ENCODE assay signal across 8 cellular contexts in genomic region chr19:1489463-1489971, GRCh38. TPM values are rescaled to one million over a fixed set of nuclear protein-coding genes. Genes with fewer than 3 reads are reported as not detected.
DNase-seq lines count a peak whose midpoint lies in the region; ATAC-seq and TF ChIP-seq lines count a peak whose summit lies in the region.

No MANE protein-coding gene starts in this region.

- intact Hi-C loops in cardiac septum (cut with DNase I) = no loop called here
- intact Hi-C loops in mucosa of descending colon (cut with DNase I, micrococcal nuclease) = no loop called here
- intact Hi-C loops in uterus (cut with DNase I; ENCODE audit: low total_unique reads) = no loop called here
- intact Hi-C loops in adrenal gland (cut with DNase I) = no loop called here

- TF ChIP-seq CTCF in cardiac muscle cell (IDR thresholded peaks at IDR 0.05; ENCODE audit: low read depth, low read length) (no peak), cardiac fibroblast (IDR thresholded peaks at IDR 0.05; ENCODE audit: low read depth, low read length) (no peak), mucosa of descending colon (IDR thresholded peaks at IDR 0.05) (no peak), uterus (IDR thresholded peaks at IDR 0.05) (no peak), adrenal gland (IDR thresholded peaks at IDR 0.05) (no peak)

- WGBS in adrenal gland, 4 donors = 43 to 92% (median 56%) methylated on average over 4 to 22 of the region's 22 CpGs

- TF ChIP-seq POLR2A in uterus (IDR thresholded peaks at IDR 0.05) (no peak), adrenal gland (IDR thresholded peaks at IDR 0.05) (no peak)

- H3K36me3 ChIP-seq in cardiac muscle cell = no peaks in the 10 kb centered on the region
- H3K36me3 ChIP-seq in mucosa of descending colon (ENCODE audit: low read depth) = no peaks in the 10 kb centered on the region
- H3K36me3 ChIP-seq in uterus = no peaks in the 10 kb centered on the region
- no peaks in the 10 kb centered on the region for H3K36me3 ChIP-seq in adrenal gland (replicated peaks in 1 of 2)

- H3K9me3 ChIP-seq in cardiac muscle cell (ENCODE audit: low read depth) (no peaks in the 10 kb centered on the region), mucosa of descending colon (no peaks in the 10 kb centered on the region), uterus (no peaks in the 10 kb centered on the region), adrenal gland (replicated peaks in 1 of 3) (no peaks in the 10 kb centered on the region)

- H3K4me1 ChIP-seq in cardiac muscle cell (ENCODE audit: low read depth) (peaks cover 8% of the 10 kb centered on the region), mucosa of descending colon (ENCODE audit: low read depth) (peaks cover 10% of the 10 kb centered on the region), uterus (peaks cover 0 to 6% of the 10 kb centered on the region in 2 donors), adrenal gland (replicated peaks in 1 of 2) (peaks cover 25 to 29% of the 10 kb centered on the region in 2 donors)

- DNase-seq in cardiac muscle cell (ENCODE audit: low read depth in 1 of 2, low spot score in 1 of 2) (no peak), cardiac septum (ENCODE audit: low spot score) (no peak), cardiac fibroblast (ENCODE audit: low read depth in 2 of 2) (no peak), mucosa of descending colon (peak; percentile 52 to 68 (median 61)), uterus (no peak), adrenal gland (no peak), cerebellar cortex (ENCODE audit: low spot score) (no peak), medulla oblongata (ENCODE audit: extremely low spot score) (no peak)

- H3K4me3 ChIP-seq in cardiac muscle cell (peak overlapping the region; percentile 39), cardiac fibroblast (replicated peaks in 1 of 2; ENCODE audit: low read depth in 2 of 2, low read length in 2 of 2) (peak overlapping the region; percentile 56 to 60), mucosa of descending colon (no peak overlapping the region), uterus (peak overlapping the region; percentile 37 to 45), adrenal gland (peak overlapping the region in 1 of 4 donors; percentile 66)

- no peak overlapping the region for H3K27ac ChIP-seq in cardiac muscle cell
- peak overlapping the region; percentile 69 to 80 for H3K27ac ChIP-seq in uterus
- no peak overlapping the region for H3K27ac ChIP-seq in adrenal gland

- ATAC-seq in mucosa of descending colon = no peak

- H3K27me3 ChIP-seq in cardiac muscle cell = no peaks in the 10 kb centered on the region
- H3K27me3 ChIP-seq in uterus = no peaks in the 10 kb centered on the region
- H3K27me3 ChIP-seq in adrenal gland = no peaks in the 10 kb centered on the region

RNA-seq across cellular contexts. Expression of gene PCSK4, which starts 0.6 kb away (rescaled TPM):
- 11.2 and 28.6 TPM in 2 replicates for total RNA-seq in cardiac muscle cell
- polyA plus RNA-seq in cardiac muscle cell = 9.6 and 19.2 TPM in 2 replicates
- total RNA-seq in cardiac septum = 1.5 TPM
- 1 to 10 TPM; 3.3 to 7.5 (median 4.9) TPM for total RNA-seq in mucosa of descending colon
- 1 to 10 TPM in 2 of 4 donors, under 1 TPM in 1, not detected in 1; under 0.01 to 6.4 (median 4.6) TPM for total RNA-seq in uterus
- 10 to 100 TPM in 2 of 8 donors, 1 to 10 TPM in 6; 1.2 to 13.1 (median 4.8) TPM for total RNA-seq in adrenal gland
- 10 to 100 TPM in 2 of 3 donors, 1 to 10 TPM in 1; 1.3 to 29.7 (median 13.7) TPM for polyA plus RNA-seq in adrenal gland

RNA-seq across cellular contexts. Expression of gene REEP6, which starts 1.5 kb away (rescaled TPM):
- total RNA-seq in cardiac muscle cell (52.7 and 72.5 TPM in 2 replicates), cardiac septum (3.3 TPM), mucosa of descending colon (1 to 10 TPM; 2.0 to 5.1 (median 4.5) TPM), uterus (1 to 10 TPM in 1 of 4 donors, under 1 TPM in 2, not detected in 1; 0.76 to 3.0 (median 0.77) TPM), adrenal gland (100 to 1,000 TPM in 5 of 8 donors, 10 to 100 TPM in 3; 59.3 to 189 (median 121) TPM)
- polyA plus RNA-seq in cardiac muscle cell (74.7 and 99.8 TPM in 2 replicates), adrenal gland (100 to 1,000 TPM in 2 of 3 donors, 10 to 100 TPM in 1; 16.5 to 205 (median 120) TPM)

RNA-seq across cellular contexts. Expression of gene C19orf25, which starts 10.5 kb away (rescaled TPM):
- total RNA-seq in cardiac muscle cell = 52.4 and 81.5 TPM in 2 replicates
- 56.9 and 84.9 TPM in 2 replicates for polyA plus RNA-seq in cardiac muscle cell
- 16.9 TPM for total RNA-seq in cardiac septum
- total RNA-seq in mucosa of descending colon = 10 to 100 TPM; 36.7 to 48.9 (median 38.1) TPM
- total RNA-seq in uterus = 10 to 100 TPM; 17.7 to 32.9 (median 28.9) TPM
- 10 to 100 TPM; 26.9 to 60.4 (median 36.3) TPM for total RNA-seq in adrenal gland
- polyA plus RNA-seq in adrenal gland = 10 to 100 TPM in 2 of 3 donors, 1 to 10 TPM in 1; 6.0 to 55.7 (median 33.4) TPM

RNA-seq across cellular contexts. Expression of gene ADAMTSL5, which starts 23.3 kb away (rescaled TPM):
- 3.9 and 5.7 TPM in 2 replicates for total RNA-seq in cardiac muscle cell
- 4.9 and 8.6 TPM in 2 replicates for polyA plus RNA-seq in cardiac muscle cell
- total RNA-seq in cardiac septum = 69.7 TPM
- 1 to 10 TPM; 2.7 to 3.5 (median 3.3) TPM for total RNA-seq in mucosa of descending colon
- total RNA-seq in uterus = 10 to 100 TPM in 3 of 4 donors, 1 to 10 TPM in 1; 3.5 to 39.4 (median 12.6) TPM
- 1 to 10 TPM in 7 of 8 donors, under 1 TPM in 1; 0.74 to 8.8 (median 2.3) TPM for total RNA-seq in adrenal gland
- polyA plus RNA-seq in adrenal gland = 1 to 10 TPM in 2 of 3 donors, under 1 TPM in 1; 0.79 to 2.4 (median 2.0) TPM

RNA-seq across cellular contexts. Expression of gene PLK5, which starts 34.4 kb away (rescaled TPM):
- 0.04 and 1.2 TPM in 2 replicates for total RNA-seq in cardiac muscle cell
- 0.54 and 0.87 TPM in 2 replicates for polyA plus RNA-seq in cardiac muscle cell
- total RNA-seq in cardiac septum = not detected
- under 1 TPM in 1 of 3 donors, not detected in 2; 0.16 TPM for total RNA-seq in mucosa of descending colon
- total RNA-seq in uterus = 1 to 10 TPM in 1 of 4 donors, under 1 TPM in 1, not detected in 2; 0.21 to 2.7 TPM
- total RNA-seq in adrenal gland = under 1 TPM in 1 of 8 donors, not detected in 7; 0.15 TPM
- 1 to 10 TPM in 1 of 3 donors, under 1 TPM in 1, not detected in 1; 0.47 to 1.0 TPM for polyA plus RNA-seq in adrenal gland

Comparison
In these comparisons a context has a peak if more than half of its experiments do, and no peak if none do; other contexts are left out.
1. DNase-seq: peak in mucosa of descending colon (3 of 3); none in cardiac muscle cell (0 of 2), cardiac septum (single experiment), cardiac fibroblast (0 of 2), uterus (0 of 2), adrenal gland (0 of 7), cerebellar cortex (single experiment) and medulla oblongata (single experiment).
2. H3K27ac ChIP-seq: peak in uterus (2 of 2); none in cardiac muscle cell (single experiment) and adrenal gland (0 of 5).